Comparison of ENCODE assay signal across 17 cellular contexts in the genomic region with DNA sequence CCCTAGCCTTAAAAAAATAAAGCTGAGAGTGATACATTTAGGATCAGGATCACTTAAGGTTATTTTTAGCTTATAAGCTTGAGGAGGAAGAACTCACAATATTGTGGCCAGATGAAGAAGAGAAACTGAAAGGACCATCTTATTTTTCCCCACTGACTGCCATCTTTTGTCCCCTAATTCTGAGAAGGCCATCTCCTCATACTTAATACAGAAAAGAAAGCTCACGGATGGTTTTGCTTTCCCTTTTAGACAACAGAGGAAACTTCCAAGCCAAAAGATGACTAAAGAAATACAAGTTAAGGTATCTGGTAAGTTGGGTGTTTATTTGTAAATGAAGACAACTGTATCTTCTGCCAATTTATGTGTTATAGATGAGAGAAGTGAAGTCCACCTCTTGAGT. TPM values are rescaled to one million over a fixed set of nuclear protein-coding genes. Genes with fewer than 3 reads are reported as not detected.
DNase-seq lines count a peak whose midpoint lies in the region; ATAC-seq, FAIRE-seq and TF ChIP-seq lines count a peak whose summit lies in the region.
"Had no signal": no experiment of that assay in that cellular context is flagged by ENCODE, and none has a peak within 500 bp of the region (broad histone marks: within the 10 kb centered on the region; RNA-seq: fewer than 3 reads in every experiment).

No MANE protein-coding gene starts in this region.

- no peaks in the 10 kb centered on the region for H4K20me1 ChIP-seq in GM12878 (ENCODE audit: control insufficient read depth, insufficient read depth)

- H3K27me3 ChIP-seq in GM12878 (replicated peaks in 1 of 2; ENCODE audit: control insufficient read depth in 2 of 2, insufficient read depth in 2 of 2, low read length in 1 of 2): no peaks in the 10 kb centered on the region
- H3K27me3 ChIP-seq: hepatocyte, upper lobe of right lung had no signal

- no peak for FAIRE-seq in GM12878 (lab: Jason Lieb, UNC)

- DNase-seq in activated T-cell treated with anti-CD3 and anti-CD28 coated beads, Interleukin-2, amount 50 U/mL, for 72 hours: no peak
- no peak for DNase-seq in activated T-cell treated with anti-CD3 and anti-CD28 coated beads for 4 hours
- no peak for DNase-seq in T-cell
- no peak for DNase-seq in GM12878 (ENCODE audit: low read depth, low spot score)
- no peak for DNase-seq in stimulated activated naive B cell treated with anti-CD40 and anti-IgM and Interleukin-4, amounts not matched to agents 10 μg/mL and 1 μg/mL and 100 μg/mL, for 72 hours
- DNase-seq: anterior cingulate cortex, cerebellar nuclear complex, EL, endodermal cell, NCI-H1417 treated with DMSO at 0.1 percent for 48 hours, upper lobe of right lung had no signal

- no peak for TF ChIP-seq CTCF in GM12878 (IDR thresholded peaks at IDR 0.05 in 2 of 3, conservative IDR thresholded peaks at IDR 0.05 in 1 of 3; ENCODE audit: control insufficient read depth in 2 of 3, extremely low read depth in 1 of 3, insufficient read depth in 1 of 3, low read depth in 3 of 3, low read length in 3 of 3)

- SMC1A ChIA-PET in GM12878 (lab: Charles Lee; ENCODE audit: uncharacterized antibody, unreplicated experiment): interaction anchor here (0.9 to 2.1 kb wide), 6 partner anchors 9 to 390 kb away, joined by 3 to 7 read pairs (median 4); no protein-coding TSS in a partner anchor

- BruUV-seq in GM12878 (replicated peaks; lab: Mats Ljungman, UMichigan): no TSS peak

- H3K9ac ChIP-seq in GM12878 (ENCODE audit: control insufficient read depth, insufficient read depth, low read length): no peak overlapping the region
- H3K9ac ChIP-seq: parathyroid adenoma had no signal

- RAD21 ChIA-PET in GM12878 (lab: Charles Lee; ENCODE audit: unreplicated experiment): interaction anchor here (0.9 to 1.0 kb wide), 2 partner anchors 19 to 105 kb away, joined by 3 to 6 read pairs; a partner anchor contains a TSS

- H2AFZ ChIP-seq in GM12878 (ENCODE audit: control insufficient read depth, low read depth, low read length): no peak overlapping the region
- H2AFZ ChIP-seq: GM23338, hepatocyte, parathyroid adenoma had no signal

- no peak for TF ChIP-seq POLR2A in GM12878 (IDR thresholded peaks at IDR 0.05; ENCODE audit: low read depth, low read length)

- TF ChIP-seq EP300 in GM12878 (IDR thresholded peaks at IDR 0.05; ENCODE audit: borderline replicate concordance in 1 of 2, control insufficient read depth in 1 of 2, low read depth in 2 of 2, low read length in 2 of 2): no peak

- peak overlapping the region in 1 of 2 donors; percentile 72 for H3K4me3 Mint-ChIP-seq in activated T-cell treated with anti-CD3 and anti-CD28 coated beads, Interleukin-2, amount 50 U/mL, for 72 hours
- no peak overlapping the region for H3K4me3 Mint-ChIP-seq in T-cell
- no peak overlapping the region for H3K4me3 Mint-ChIP-seq in stimulated activated naive B cell treated with anti-CD40 and anti-IgM and Interleukin-4, amounts not matched to agents 10 μg/mL and 1 μg/mL and 100 μg/mL, for 72 hours
- H3K4me3 Mint-ChIP-seq: endodermal cell, GM23338 had no signal

- H3K4me2 ChIP-seq in GM12878 (ENCODE audit: control insufficient read depth, insufficient read depth): no peak overlapping the region
- H3K4me2 ChIP-seq: GM23338, hepatocyte had no signal

- in situ Hi-C loops in GM12878 (cut with MboI): no loop called here

- peak in 1 of 2 donors; percentile 47 for ATAC-seq in activated T-cell treated with anti-CD3 and anti-CD28 coated beads, Interleukin-2, amount 50 U/mL, for 72 hours (replicated peaks in 1 of 2)
- ATAC-seq in T-cell (replicated peaks in 1 of 4) (no peak), GM12878 (peak; percentile 36; the same call in 1 of the 3 replicates), HG03469 (IDR thresholded peaks at IDR 0.05; ENCODE audit: unreplicated experiment) (no peak), GM21423 (IDR thresholded peaks at IDR 0.05; ENCODE audit: unreplicated experiment) (no peak), HG03378 (IDR thresholded peaks at IDR 0.05; ENCODE audit: unreplicated experiment) (no peak)
- ATAC-seq in stimulated activated naive B cell treated with anti-CD40 and anti-IgM and Interleukin-4, amounts not matched to agents 10 μg/mL and 1 μg/mL and 100 μg/mL, for 72 hours (replicated peaks): no peak
- ATAC-seq: GM23338, upper lobe of right lung had no signal

- H3K9me3 Mint-ChIP-seq in activated T-cell treated with anti-CD3 and anti-CD28 coated beads, Interleukin-2, amount 50 U/mL, for 72 hours: no peaks in the 10 kb centered on the region
- H3K9me3 Mint-ChIP-seq in T-cell: no peaks in the 10 kb centered on the region
- no peaks in the 10 kb centered on the region for H3K9me3 Mint-ChIP-seq in stimulated activated naive B cell treated with anti-CD40 and anti-IgM and Interleukin-4, amounts not matched to agents 10 μg/mL and 1 μg/mL and 100 μg/mL, for 72 hours
- H3K9me3 Mint-ChIP-seq: endodermal cell, GM23338 had no signal

- CTCF ChIA-PET in T-cell (lab: Charles Lee): interaction anchor here (0.6 to 2.0 kb wide), 9 partner anchors 9 to 390 kb away, joined by 3 to 10 read pairs (median 4); a partner anchor contains a TSS
- CTCF ChIA-PET in GM12878 (lab: Yijun Ruan, JAX): interaction anchor here (0.7 to 4.5 kb wide), 6 partner anchors 9 to 390 kb away, joined by 3 to 23 read pairs (median 6); a partner anchor contains a TSS

- H3K9me3 ChIP-seq in GM12878 (replicated peaks; ENCODE audit: control insufficient read depth, insufficient read depth, low read length): no peaks in the 10 kb centered on the region; the same call in 2 of the 3 replicates
- H3K9me3 ChIP-seq: upper lobe of right lung had no signal

- peak overlapping the region; percentile 87 for H3K27ac Mint-ChIP-seq in activated T-cell treated with anti-CD3 and anti-CD28 coated beads, Interleukin-2, amount 50 U/mL, for 72 hours
- H3K27ac Mint-ChIP-seq in T-cell: peak overlapping the region; percentile 76 to 85
- peak overlapping the region; percentile 84 for H3K27ac Mint-ChIP-seq in stimulated activated naive B cell treated with anti-CD40 and anti-IgM and Interleukin-4, amounts not matched to agents 10 μg/mL and 1 μg/mL and 100 μg/mL, for 72 hours
- H3K27ac Mint-ChIP-seq: endodermal cell, GM23338 had no signal

- H3K4me1 Mint-ChIP-seq in activated T-cell treated with anti-CD3 and anti-CD28 coated beads, Interleukin-2, amount 50 U/mL, for 72 hours (ENCODE audit: low read depth): peaks cover 14% of the 10 kb centered on the region
- H3K4me1 Mint-ChIP-seq in T-cell: peaks cover 20 to 38% (median 25%) of the 10 kb centered on the region in 3 donors
- H3K4me1 Mint-ChIP-seq in stimulated activated naive B cell treated with anti-CD40 and anti-IgM and Interleukin-4, amounts not matched to agents 10 μg/mL and 1 μg/mL and 100 μg/mL, for 72 hours: peaks cover 2 to 10% of the 10 kb centered on the region in 2 donors

- intact Hi-C loops in GM12878 (cut with micrococcal nuclease; ENCODE audit: unreplicated experiment): no loop called here

- no peak for TF ChIP-seq RAD21 in GM12878 (IDR thresholded peaks at IDR 0.05; ENCODE audit: insufficient read depth, low read depth, low read length)

- no peak overlapping the region for H3K27ac ChIP-seq in GM12878 (ENCODE audit: control insufficient read depth, insufficient read depth)
- H3K27ac ChIP-seq: hepatocyte, parathyroid adenoma, upper lobe of right lung had no signal

- no peaks in the 10 kb centered on the region for H3K79me2 ChIP-seq in GM12878 (ENCODE audit: control insufficient read depth, insufficient read depth, low read length)
- H3K79me2 ChIP-seq: hepatocyte, parathyroid adenoma had no signal

- WGBS in GM12878 (ENCODE audit: insufficient coverage, insufficient replicate concordance, low lambda C conversion rate, missing lambda C conversion rate): 100% methylated on average over 1 of the region's 1 CpG

- H3K4me3 ChIP-seq in GM12878: no peak overlapping the region
- H3K4me3 ChIP-seq: GM23338, hepatocyte, upper lobe of right lung had no signal

- H3K36me3 Mint-ChIP-seq in activated T-cell treated with anti-CD3 and anti-CD28 coated beads, Interleukin-2, amount 50 U/mL, for 72 hours (ENCODE audit: insufficient read depth in 2 of 2): peaks cover 8 to 32% of the 10 kb centered on the region in 2 donors
- peaks cover 58% of the 10 kb centered on the region for H3K36me3 Mint-ChIP-seq in T-cell
- peaks cover 18 to 50% of the 10 kb centered on the region in 2 donors for H3K36me3 Mint-ChIP-seq in stimulated activated naive B cell treated with anti-CD40 and anti-IgM and Interleukin-4, amounts not matched to agents 10 μg/mL and 1 μg/mL and 100 μg/mL, for 72 hours

- POLR2A ChIA-PET in T-cell (lab: Charles Lee) (interaction anchor here in 1 of 2 donors (0.6 to 1.0 kb wide), 2 partner anchors 19 to 101 kb away, joined by 3 to 7 read pairs; no protein-coding TSS in a partner anchor), GM12878 (lab: Charles Lee) (no interaction called here)

- H3K36me3 ChIP-seq in GM12878 (ENCODE audit: control insufficient read depth in 2 of 2, insufficient read depth in 2 of 2, low read length in 1 of 2): peaks cover 6 to 35% of the 10 kb centered on the region in 2 experiments

- no peaks in the 10 kb centered on the region for H3K4me1 ChIP-seq in GM12878 (ENCODE audit: control insufficient read depth, insufficient read depth, low read length)
- H3K4me1 ChIP-seq: parathyroid adenoma, upper lobe of right lung had no signal

- H3K27me3 Mint-ChIP-seq in activated T-cell treated with anti-CD3 and anti-CD28 coated beads, Interleukin-2, amount 50 U/mL, for 72 hours (ENCODE audit: low read depth): no peaks in the 10 kb centered on the region
- no peaks in the 10 kb centered on the region for H3K27me3 Mint-ChIP-seq in T-cell
- H3K27me3 Mint-ChIP-seq in stimulated activated naive B cell treated with anti-CD40 and anti-IgM and Interleukin-4, amounts not matched to agents 10 μg/mL and 1 μg/mL and 100 μg/mL, for 72 hours: no peaks in the 10 kb centered on the region

RNA-seq across cellular contexts. Expression of a gene that starts 36.4 kb away (rescaled TPM):
- 100 to 1,000 TPM in 1 of 2 donors, 10 to 100 TPM in 1; 91.3 to 105 TPM for total RNA-seq in activated T-cell treated with anti-CD3 and anti-CD28 coated beads, Interleukin-2, amount 50 U/mL, for 72 hours
- total RNA-seq in T-cell (100 to 1,000 TPM in 4 of 5 donors, 10 to 100 TPM in 1; 91.6 to 153 (median 122) TPM), GM12878 (2014; rRNA removed) (57.4 and 63.4 TPM in 2 replicates), GM12878 (2014; rRNA removed; fragmentation: Illumina TruSeq; extraction: Trizol) (63.2 and 64.9 TPM in 2 replicates), GM12878 (2021) (85.8 and 89.6 TPM in 2 replicates)
- total RNA-seq in GM12878 (2013; cell fraction: nucleolus; rRNA removed): 200 and 221 TPM in 2 replicates
- polyA plus RNA-seq in GM12878 (2011; ENCODE audit: low read depth): 29.9 TPM
- polyA plus RNA-seq in GM12878 (2011; rRNA removed) (76.2 and 90.7 TPM in 2 replicates), GM12878 (2014; fragmentation: Illumina TruSeq; extraction: Trizol) (76.6 and 98.1 TPM in 2 replicates), GM12878 (2014; fragmentation: Nextera tagmentation; extraction: Ambion mirVana) (1 to 10 TPM; 6.9 to 9.0 TPM), GM12878 (2014; rRNA removed) (47.4 and 47.9 TPM in 2 replicates), GM12878 (2016; fragmentation: Nextera tagmentation; extraction: Ambion mirVana) (10 to 100 TPM; 45.5 to 53.3 TPM)
- polyA plus RNA-seq in GM12878 (2011; cell fraction: cytosol; rRNA removed): 79.7 and 104 TPM in 2 replicates
- polyA plus RNA-seq in GM12878 (2011; cell fraction: nucleus; rRNA removed): 118 and 121 TPM in 2 replicates
- 36.7 and 41.1 TPM in 2 replicates for polyA plus RNA-seq in GM12878 (2012)
- 131 and 370 TPM in 2 replicates for polyA minus RNA-seq in GM12878 (2011; rRNA and poly(A)+ RNA removed)
- 30.1 and 34.2 TPM in 2 replicates for polyA minus RNA-seq in GM12878 (2011; cell fraction: cytosol; rRNA and poly(A)+ RNA removed)
- polyA minus RNA-seq in GM12878 (2011; cell fraction: nucleus; rRNA and poly(A)+ RNA removed): 43.2 and 78.0 TPM in 2 replicates
